ENCODE assay signal across 1 cellular context in genomic region chr20:14406495-14406894, GRCh38.
TF ChIP-seq lines count a peak whose summit lies in the region.

No MANE protein-coding gene starts in this region.

TF ChIP-seq in A549, 52 proteins besides CTCF, POLR2A, EP300 and RAD21 (continued from another document):
- TF ChIP-seq, protein P1, sequence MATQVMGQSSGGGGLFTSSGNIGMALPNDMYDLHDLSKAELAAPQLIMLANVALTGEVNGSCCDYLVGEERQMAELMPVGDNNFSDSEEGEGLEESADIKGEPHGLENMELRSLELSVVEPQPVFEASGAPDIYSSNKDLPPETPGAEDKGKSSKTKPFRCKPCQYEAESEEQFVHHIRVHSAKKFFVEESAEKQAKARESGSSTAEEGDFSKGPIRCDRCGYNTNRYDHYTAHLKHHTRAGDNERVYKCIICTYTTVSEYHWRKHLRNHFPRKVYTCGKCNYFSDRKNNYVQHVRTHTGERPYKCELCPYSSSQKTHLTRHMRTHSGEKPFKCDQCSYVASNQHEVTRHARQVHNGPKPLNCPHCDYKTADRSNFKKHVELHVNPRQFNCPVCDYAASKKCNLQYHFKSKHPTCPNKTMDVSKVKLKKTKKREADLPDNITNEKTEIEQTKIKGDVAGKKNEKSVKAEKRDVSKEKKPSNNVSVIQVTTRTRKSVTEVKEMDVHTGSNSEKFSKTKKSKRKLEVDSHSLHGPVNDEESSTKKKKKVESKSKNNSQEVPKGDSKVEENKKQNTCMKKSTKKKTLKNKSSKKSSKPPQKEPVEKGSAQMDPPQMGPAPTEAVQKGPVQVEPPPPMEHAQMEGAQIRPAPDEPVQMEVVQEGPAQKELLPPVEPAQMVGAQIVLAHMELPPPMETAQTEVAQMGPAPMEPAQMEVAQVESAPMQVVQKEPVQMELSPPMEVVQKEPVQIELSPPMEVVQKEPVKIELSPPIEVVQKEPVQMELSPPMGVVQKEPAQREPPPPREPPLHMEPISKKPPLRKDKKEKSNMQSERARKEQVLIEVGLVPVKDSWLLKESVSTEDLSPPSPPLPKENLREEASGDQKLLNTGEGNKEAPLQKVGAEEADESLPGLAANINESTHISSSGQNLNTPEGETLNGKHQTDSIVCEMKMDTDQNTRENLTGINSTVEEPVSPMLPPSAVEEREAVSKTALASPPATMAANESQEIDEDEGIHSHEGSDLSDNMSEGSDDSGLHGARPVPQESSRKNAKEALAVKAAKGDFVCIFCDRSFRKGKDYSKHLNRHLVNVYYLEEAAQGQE (IDR thresholded peaks at IDR 0.05) = no peak
- TF ChIP-seq ESRRA (IDR thresholded peaks at IDR 0.05; ENCODE audit: borderline replicate concordance, low read length) (no peak), CHD4 (IDR thresholded peaks at IDR 0.05; ENCODE audit: borderline replicate concordance) (no peak), EHF (CRISPR knock-in tag; IDR thresholded peaks at IDR 0.05) (no peak), POLR2AphosphoS2 (conservative IDR thresholded peaks at IDR 0.05; ENCODE audit: low read length) (no peak), FOSB (CRISPR knock-in tag; IDR thresholded peaks at IDR 0.05) (peak; percentile 81; the same call in 1 of the 2 replicates), CEBPB (IDR thresholded peaks at IDR 0.05) (peak; percentile 75 to 91), HOXA7 (CRISPR knock-in tag; IDR thresholded peaks at IDR 0.05) (no peak; the same call in 1 of the 2 replicates), MAZ (IDR thresholded peaks at IDR 0.05; ENCODE audit: borderline replicate concordance, low read depth, low read length) (no peak), HDAC2 (IDR thresholded peaks at IDR 0.05) (no peak), TFCP2L1 (CRISPR knock-in tag; IDR thresholded peaks at IDR 0.05) (no peak), FOXS1 (CRISPR knock-in tag; IDR thresholded peaks at IDR 0.05) (no peak), BHLHE40 (IDR thresholded peaks at IDR 0.05; ENCODE audit: low read depth, low read length) (no peak), PHF8 (IDR thresholded peaks at IDR 0.05; ENCODE audit: borderline replicate concordance, low read depth) (no peak), FOSL2 (IDR thresholded peaks at IDR 0.05) (peak; percentile 99), FOSL2 (CRISPR knock-in tag; IDR thresholded peaks at IDR 0.05) (peak; percentile 99), JUNB (IDR thresholded peaks at IDR 0.05) (peak; percentile 100), CBX8 (IDR thresholded peaks at IDR 0.05) (no peak), CHD2 (IDR thresholded peaks at IDR 0.05; ENCODE audit: low read length, partially characterized antibody) (no peak), NFE2L2 (conservative IDR thresholded peaks at IDR 0.05; ENCODE audit: low read length) (no peak), RFX5 (IDR thresholded peaks at IDR 0.05) (no peak), SREBF2 (IDR thresholded peaks at IDR 0.05) (no peak), MAFK (IDR thresholded peaks at IDR 0.05; ENCODE audit: partially characterized antibody) (no peak), RCOR1 (IDR thresholded peaks at IDR 0.05; ENCODE audit: low read depth, low read length) (no peak), ZSCAN20 (CRISPR knock-in tag; IDR thresholded peaks at IDR 0.05) (no peak), JUN (IDR thresholded peaks at IDR 0.05) (peak; percentile 96 to 99), PBX3 (IDR thresholded peaks at IDR 0.05) (peak; percentile 83), ZNF302 (CRISPR knock-in tag; IDR thresholded peaks at IDR 0.05) (no peak), ZC3H11A (IDR thresholded peaks at IDR 0.05) (no peak)
- TF ChIP-seq, protein P2, sequence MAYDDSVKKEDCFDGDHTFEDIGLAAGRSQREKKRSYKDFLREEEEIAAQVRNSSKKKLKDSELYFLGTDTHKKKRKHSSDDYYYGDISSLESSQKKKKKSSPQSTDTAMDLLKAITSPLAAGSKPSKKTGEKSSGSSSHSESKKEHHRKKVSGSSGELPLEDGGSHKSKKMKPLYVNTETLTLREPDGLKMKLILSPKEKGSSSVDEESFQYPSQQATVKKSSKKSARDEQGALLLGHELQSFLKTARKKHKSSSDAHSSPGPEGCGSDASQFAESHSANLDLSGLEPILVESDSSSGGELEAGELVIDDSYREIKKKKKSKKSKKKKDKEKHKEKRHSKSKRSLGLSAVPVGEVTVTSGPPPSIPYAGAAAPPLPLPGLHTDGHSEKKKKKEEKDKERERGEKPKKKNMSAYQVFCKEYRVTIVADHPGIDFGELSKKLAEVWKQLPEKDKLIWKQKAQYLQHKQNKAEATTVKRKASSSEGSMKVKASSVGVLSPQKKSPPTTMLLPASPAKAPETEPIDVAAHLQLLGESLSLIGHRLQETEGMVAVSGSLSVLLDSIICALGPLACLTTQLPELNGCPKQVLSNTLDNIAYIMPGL (CRISPR knock-in tag; IDR thresholded peaks at IDR 0.05; ENCODE audit: borderline replicate concordance) = no peak
- TF ChIP-seq, protein P3, sequence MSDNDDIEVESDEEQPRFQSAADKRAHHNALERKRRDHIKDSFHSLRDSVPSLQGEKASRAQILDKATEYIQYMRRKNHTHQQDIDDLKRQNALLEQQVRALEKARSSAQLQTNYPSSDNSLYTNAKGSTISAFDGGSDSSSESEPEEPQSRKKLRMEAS (IDR thresholded peaks at IDR 0.05) = peak; percentile 88
- TF ChIP-seq, protein P4, sequence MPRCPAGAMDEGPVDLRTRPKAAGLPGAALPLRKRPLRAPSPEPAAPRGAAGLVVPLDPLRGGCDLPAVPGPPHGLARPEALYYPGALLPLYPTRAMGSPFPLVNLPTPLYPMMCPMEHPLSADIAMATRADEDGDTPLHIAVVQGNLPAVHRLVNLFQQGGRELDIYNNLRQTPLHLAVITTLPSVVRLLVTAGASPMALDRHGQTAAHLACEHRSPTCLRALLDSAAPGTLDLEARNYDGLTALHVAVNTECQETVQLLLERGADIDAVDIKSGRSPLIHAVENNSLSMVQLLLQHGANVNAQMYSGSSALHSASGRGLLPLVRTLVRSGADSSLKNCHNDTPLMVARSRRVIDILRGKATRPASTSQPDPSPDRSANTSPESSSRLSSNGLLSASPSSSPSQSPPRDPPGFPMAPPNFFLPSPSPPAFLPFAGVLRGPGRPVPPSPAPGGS (IDR thresholded peaks at IDR 0.05) = peak; percentile 99
- TF ChIP-seq, protein P5, sequence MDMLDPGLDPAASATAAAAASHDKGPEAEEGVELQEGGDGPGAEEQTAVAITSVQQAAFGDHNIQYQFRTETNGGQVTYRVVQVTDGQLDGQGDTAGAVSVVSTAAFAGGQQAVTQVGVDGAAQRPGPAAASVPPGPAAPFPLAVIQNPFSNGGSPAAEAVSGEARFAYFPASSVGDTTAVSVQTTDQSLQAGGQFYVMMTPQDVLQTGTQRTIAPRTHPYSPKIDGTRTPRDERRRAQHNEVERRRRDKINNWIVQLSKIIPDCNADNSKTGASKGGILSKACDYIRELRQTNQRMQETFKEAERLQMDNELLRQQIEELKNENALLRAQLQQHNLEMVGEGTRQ (IDR thresholded peaks at IDR 0.05) = no peak
